In genomic region chr6:27601668-27602254, GRCh38 we compare ENCODE assay signal across 9 cellular contexts.
DNase-seq lines count a peak whose midpoint lies in the region; ATAC-seq and TF ChIP-seq lines count a peak whose summit lies in the region.
"Had no signal": no experiment of that assay in that cellular context is flagged by ENCODE, and none has a peak within 500 bp of the region (broad histone marks: within the 10 kb centered on the region; RNA-seq: fewer than 3 reads in every experiment).

No MANE protein-coding gene starts in this region.

- intact Hi-C loops in naive thymus-derived CD4-positive, alpha-beta T cell (cut with micrococcal nuclease), result loop anchor here in 1 of 2 donors (10.0 kb wide), 1 partner anchor 437 kb away; no protein-coding TSS in a partner anchor

- TF ChIP-seq CTCF in astrocyte of the spinal cord (IDR thresholded peaks at IDR 0.05; ENCODE audit: low read depth, low read length), result no peak

- no peaks in the 10 kb centered on the region for H3K9me2 ChIP-seq in GM23248 (ENCODE audit: insufficient read depth)

- POLR2A ChIA-PET in naive thymus-derived CD4-positive, alpha-beta T cell (lab: Charles Lee), result no interaction called here

- in situ Hi-C loops in GM23248 (cut with MboI) (no loop called here), astrocyte of the spinal cord (cut with HindIII; ENCODE audit: low sequenced_read_pairs) (no loop called here)

- 0 out of 2 replicates have a peak, but pooled peaks cover 4% of the 10 kb centered on the region for H3K27me3 ChIP-seq in GM23248 (replicated peaks; ENCODE audit: insufficient read depth)
- H3K27me3 ChIP-seq in naive thymus-derived CD4-positive, alpha-beta T cell (ENCODE audit: control insufficient read depth in 2 of 2, insufficient read depth in 2 of 2, low read length in 2 of 2), result peaks cover 10 to 33% of the 10 kb centered on the region in 2 donors

- peak overlapping the region in 3 of 10 donors; percentile 5 to 61 (median 18) for H3K4me3 Mint-ChIP-seq in naive thymus-derived CD4-positive, alpha-beta T cell

- no peaks in the 10 kb centered on the region for H3K9me3 ChIP-seq in GM23248 (ENCODE audit: low read depth)
- H3K9me3 ChIP-seq in naive thymus-derived CD4-positive, alpha-beta T cell (ENCODE audit: control insufficient read depth in 2 of 3, low read length in 3 of 3), result peaks cover 0 to 12% (median 0%) of the 10 kb centered on the region in 3 experiments

- H3K36me3 ChIP-seq in GM23248 (ENCODE audit: low read depth), result no peaks in the 10 kb centered on the region
- H3K36me3 ChIP-seq in naive thymus-derived CD4-positive, alpha-beta T cell (ENCODE audit: control insufficient read depth in 2 of 3, insufficient read depth in 3 of 3, low read length in 3 of 3), result no peaks in the 10 kb centered on the region

- 27 to 32% methylated on average over 20 to 23 of the region's 23 CpGs for WGBS in GM23248 (ENCODE audit: low coverage in 1 of 2, low lambda C conversion rate in 2 of 2, missing lambda C conversion rate in 2 of 2), 2 experiments

- H3K79me2 ChIP-seq in GM23248 (ENCODE audit: insufficient read depth), result no peaks in the 10 kb centered on the region

- H4K20me1 ChIP-seq in GM23248 (ENCODE audit: insufficient read depth), result no peaks in the 10 kb centered on the region

- H3K27me3 Mint-ChIP-seq in naive thymus-derived CD4-positive, alpha-beta T cell, result peaks cover 47 to 87% (median 79%) of the 10 kb centered on the region in 5 donors

- no peaks in the 10 kb centered on the region for H3K4me1 ChIP-seq in GM23248 (ENCODE audit: insufficient read depth)
- H3K4me1 ChIP-seq in naive thymus-derived CD4-positive, alpha-beta T cell (ENCODE audit: control insufficient read depth in 2 of 2, insufficient read depth in 2 of 2, low read length in 2 of 2), result peaks cover 0 to 4% of the 10 kb centered on the region in 2 donors

- peaks cover 0 to 29% (median 18%) of the 10 kb centered on the region in 7 donors for H3K4me1 Mint-ChIP-seq in naive thymus-derived CD4-positive, alpha-beta T cell

- H3K9me3 Mint-ChIP-seq in naive thymus-derived CD4-positive, alpha-beta T cell, result peaks cover 0 to 54% (median 20%) of the 10 kb centered on the region in 11 donors

- H3K9ac ChIP-seq in GM23248, result no peak overlapping the region

- ATAC-seq in naive thymus-derived CD4-positive, alpha-beta T cell, result no peak
- ATAC-seq in HG03342 (IDR thresholded peaks at IDR 0.05; ENCODE audit: unreplicated experiment) (no peak), GM21390 (IDR thresholded peaks at IDR 0.05; ENCODE audit: unreplicated experiment) (no peak)

- H3K27ac Mint-ChIP-seq in naive thymus-derived CD4-positive, alpha-beta T cell, result peak overlapping the region in 2 of 9 donors; percentile 44 to 69

- no peak overlapping the region for H3K4me2 ChIP-seq in GM23248 (ENCODE audit: unreplicated experiment)

- CTCF ChIA-PET in naive thymus-derived CD4-positive, alpha-beta T cell (lab: Charles Lee), result no interaction called here

- no peak overlapping the region for H3K27ac ChIP-seq in GM23248
- H3K27ac ChIP-seq in naive thymus-derived CD4-positive, alpha-beta T cell (ENCODE audit: low read depth, low read length), result no peak overlapping the region

- DNase-seq in GM23248 (no peak), NCI-H748 treated with DMSO at 0.1 percent for 48 hours (lab: John Stamatoyannopoulos, UW) (peak; percentile 70), astrocyte of the spinal cord (ENCODE audit: low read depth, low spot score) (no peak)
- no peak for DNase-seq in naive thymus-derived CD4-positive, alpha-beta T cell
- DNase-seq in stimulated activated CD4-positive, alpha-beta T cell treated with anti-CD3 and anti-CD28 coated beads, Interleukin-4, amount 100 ng/mL, for 24 hours, result no peak
- DNase-seq in stimulated activated naive CD4-positive, alpha-beta T cell treated with Interleukin-2 at 50 U/mL for 16 hours (lab: John Stamatoyannopoulos, UW), result no peak
- DNase-seq: amniotic stem cell had no signal

- peaks cover 13% of the 10 kb centered on the region; the same call in 1 of the 2 replicates for H3F3A ChIP-seq in GM23248 (ENCODE audit: insufficient read depth)

- peaks cover 0 to 25% (median 4%) of the 10 kb centered on the region in 5 donors for H3K36me3 Mint-ChIP-seq in naive thymus-derived CD4-positive, alpha-beta T cell

- no peak overlapping the region for H2AFZ ChIP-seq in GM23248

- H3K4me3 ChIP-seq in GM23248 (peak overlapping the region; percentile 47), astrocyte of the spinal cord (ENCODE audit: low read depth, low read length) (peak overlapping the region; percentile 18)
- peak overlapping the region; percentile 21 for H3K4me3 ChIP-seq in naive thymus-derived CD4-positive, alpha-beta T cell (ENCODE audit: low read length)
